In genomic region chr20:48339147-48339985, GRCh38 we compare ENCODE assay signal across 13 cellular contexts.
DNase-seq lines count a peak whose midpoint lies in the region; ATAC-seq and TF ChIP-seq lines count a peak whose summit lies in the region.
"Had no signal": no experiment of that assay in that cellular context is flagged by ENCODE, and none has a peak within 500 bp of the region (broad histone marks: within the 10 kb centered on the region; RNA-seq: fewer than 3 reads in every experiment).

No MANE protein-coding gene starts in this region.

- no peaks in the 10 kb centered on the region for H3K9me2 ChIP-seq in HCT116 (ENCODE audit: insufficient read depth)

- DNase-seq in AG20443 (ENCODE audit: low spot score): peak; percentile 65
- DNase-seq in HCT116 (ENCODE audit: low read depth, low spot score): no peak
- DNase-seq in astrocyte of the cerebellum (ENCODE audit: low read depth): peak; percentile 70
- no peak for DNase-seq in DMS 273 (lab: John Stamatoyannopoulos, UW; ENCODE audit: unreplicated experiment)
- DNase-seq in NCI-H82 treated with DMSO at 0.1 percent for 48 hours (lab: John Stamatoyannopoulos, UW; ENCODE audit: unreplicated experiment): no peak
- DNase-seq in lower lobe of right lung: no peak
- no peak for DNase-seq in stimulated activated naive CD4-positive, alpha-beta T cell (lab: John Stamatoyannopoulos, UW)
- DNase-seq: CD4-positive, CD25-positive, alpha-beta regulatory T cell; dermis blood vessel endothelial cell; NCI-H1105 treated with DMSO at 0.1 percent for 48 hours; stimulated activated naive CD8-positive, alpha-beta T cell treated with anti-CD3 and anti-CD28 coated beads, Interleukin-15, Interleukin-2, amounts not matched to agents 100 U/mL and 50 U/mL, for 24 hours had no signal

- no peak for ATAC-seq in HCT116
- ATAC-seq in lower lobe of right lung: no peak
- ATAC-seq: stimulated activated naive CD8-positive, alpha-beta T cell treated with anti-CD3 and anti-CD28 coated beads, Interleukin-15, Interleukin-2, amounts not matched to agents 100 U/mL and 50 U/mL, for 24 hours had no signal

- intact Hi-C loops in HCT116 (cut with micrococcal nuclease) (no loop called here), lower lobe of right lung (cut with DNase I) (no loop called here)

- H3K36me3 ChIP-seq in HCT116 (ENCODE audit: control insufficient read depth in 1 of 2, insufficient read depth in 2 of 2, low read length in 2 of 2) (no peaks in the 10 kb centered on the region), muscle layer of colon (ENCODE audit: insufficient read depth, low read length) (no peaks in the 10 kb centered on the region), lower lobe of right lung (no peaks in the 10 kb centered on the region)

- TF ChIP-seq CTCF in HCT116 (IDR thresholded peaks at IDR 0.05 in 2 of 3, conservative IDR thresholded peaks at IDR 0.05 in 1 of 3; ENCODE audit: borderline replicate concordance in 1 of 3, insufficient read depth in 1 of 3, low read depth in 2 of 3, low read length in 2 of 3) (no peak), astrocyte of the cerebellum (IDR thresholded peaks at IDR 0.05; ENCODE audit: low read depth, low read length, missing control alignments) (no peak), lower lobe of right lung (IDR thresholded peaks at IDR 0.05) (no peak)

- H3K79me2 ChIP-seq in HCT116 (ENCODE audit: insufficient read depth, low read length): no peaks in the 10 kb centered on the region

- no peak for TF ChIP-seq RAD21 in HCT116 (IDR thresholded peaks at IDR 0.05; ENCODE audit: low read depth)

- no peaks in the 10 kb centered on the region for H4K20me1 ChIP-seq in HCT116 (ENCODE audit: insufficient read depth)

- H3K9me3 ChIP-seq in HCT116 (ENCODE audit: control insufficient read depth in 1 of 2, insufficient read depth in 1 of 2, low read depth in 1 of 2, low read length in 2 of 2) (no peaks in the 10 kb centered on the region), muscle layer of colon (ENCODE audit: low read length) (no peaks in the 10 kb centered on the region), lower lobe of right lung (no peaks in the 10 kb centered on the region)

- H3K4me1 ChIP-seq in HCT116 (ENCODE audit: control insufficient read depth in 1 of 2, insufficient read depth in 2 of 2, low read length in 2 of 2) (peaks cover 4 to 8% of the 10 kb centered on the region in 2 experiments; a peak in 3 of 4 replicates), muscle layer of colon (ENCODE audit: insufficient read depth, low read length) (peaks cover 23% of the 10 kb centered on the region), lower lobe of right lung (no peaks in the 10 kb centered on the region)

- CTCF ChIA-PET in HCT116 (lab: Charles Lee): no interaction called here

- POLR2A ChIA-PET in HCT116 (lab: Charles Lee): no interaction called here

- H2AFZ ChIP-seq in HCT116 (ENCODE audit: low read depth, low read length, poor library complexity, severe bottlenecking): no peak overlapping the region

- no peak for TF ChIP-seq POLR2A in HCT116 (IDR thresholded peaks at IDR 0.05; ENCODE audit: borderline replicate concordance, extremely low read depth, insufficient read depth, insufficient read length)

- H3K27me3 ChIP-seq in HCT116 (ENCODE audit: insufficient read depth, low read length) (peaks cover 37% of the 10 kb centered on the region), muscle layer of colon (ENCODE audit: control insufficient read depth in 1 of 2, insufficient read depth in 2 of 2, low read length in 2 of 2) (no peaks in the 10 kb centered on the region), lower lobe of right lung (ENCODE audit: low read depth) (peaks cover 16% of the 10 kb centered on the region)

- H3K9ac ChIP-seq in HCT116 (ENCODE audit: low read length) (no peak overlapping the region), muscle layer of colon (ENCODE audit: low read length) (no peak overlapping the region)

- RAD21 ChIA-PET in HCT116 (lab: Charles Lee; ENCODE audit: low non-redundant PET in 1 of 2, low total read pairs in 2 of 2, uncharacterized antibody in 2 of 2, unreplicated experiment in 2 of 2): no interaction called here

- in situ Hi-C loops in astrocyte of the cerebellum (cut with HindIII; ENCODE audit: low sequenced_read_pairs): no loop called here

- H3K4me3 ChIP-seq in HCT116 (replicated peaks in 1 of 2; ENCODE audit: low read depth in 1 of 2, low read length in 2 of 2): no peak overlapping the region
- H3K4me3 ChIP-seq in astrocyte of the cerebellum (ENCODE audit: low read depth, low read length): no peak overlapping the region
- peak overlapping the region in 1 of 2 donors; percentile 22 for H3K4me3 ChIP-seq in muscle layer of colon (ENCODE audit: low read depth in 1 of 2, low read length in 2 of 2)
- no peak overlapping the region for H3K4me3 ChIP-seq in lower lobe of right lung
- H3K4me3 ChIP-seq: skin epidermis had no signal

- no TSS peak for BruUV-seq in HCT116 (replicated peaks; lab: Mats Ljungman, UMichigan)

- H3K27ac ChIP-seq in HCT116 (ENCODE audit: low read depth, low read length) (no peak overlapping the region), muscle layer of colon (ENCODE audit: low read depth, low read length) (peak overlapping the region; percentile 16), lower lobe of right lung (no peak overlapping the region)
- H3K27ac ChIP-seq: skin epidermis had no signal

- H3K4me2 ChIP-seq in HCT116 (ENCODE audit: low read length): peak overlapping the region; percentile 33; the same call in 1 of the 2 replicates

TF ChIP-seq in HCT116, 20 proteins besides CTCF, POLR2A, EP300 and RAD21:
- no peak for TF ChIP-seq SIN3A (IDR thresholded peaks at IDR 0.05; ENCODE audit: low read depth)
- TF ChIP-seq ZFX (IDR thresholded peaks at IDR 0.05): no peak
- no peak for TF ChIP-seq SP1 (IDR thresholded peaks at IDR 0.05; ENCODE audit: low read depth)
- TF ChIP-seq POLR2AphosphoS5 (IDR thresholded peaks at IDR 0.05; ENCODE audit: low read depth, low read length): no peak
- TF ChIP-seq ZNF274 (IDR thresholded peaks at IDR 0.05; ENCODE audit: low read depth, low read length): no peak
TF ChIP-seq in HCT116: peak in this region for 0.

Comparison
In these comparisons a context has a peak if more than half of its experiments do, and no peak if none do; other contexts are left out.
1. DNase-seq: peak in AG20443 (single experiment) and astrocyte of the cerebellum (single experiment); none in HCT116 (single experiment), DMS 273 (single experiment), NCI-H82 treated with DMSO at 0.1 percent for 48 hours (single experiment), lower lobe of right lung (single experiment) and stimulated activated naive CD4-positive, alpha-beta T cell (0 of 6).